In genomic region chr19:19488041-19488874, GRCh38 we compare ENCODE assay signal across 6 cellular contexts. TPM values are rescaled to one million over a fixed set of nuclear protein-coding genes. Genes with fewer than 3 reads are reported as not detected.
DNase-seq lines count a peak whose midpoint lies in the region; ATAC-seq and TF ChIP-seq lines count a peak whose summit lies in the region.

No MANE protein-coding gene starts in this region.

- TF ChIP-seq CTCF in DND-41 (IDR thresholded peaks at IDR 0.05; ENCODE audit: borderline replicate concordance, extremely low read depth, low read length, poor library complexity, severe bottlenecking) (no peak), mesothelial cell of epicardium (IDR thresholded peaks at IDR 0.05; ENCODE audit: unreplicated experiment) (no peak)

- no peak for ATAC-seq in DND-41 (ENCODE audit: insufficient read depth, low read depth)

- peaks cover 27% of the 10 kb centered on the region for H3K4me1 ChIP-seq in DND-41 (ENCODE audit: insufficient read depth, low read length)

- no peak overlapping the region for H2AFZ ChIP-seq in DND-41 (ENCODE audit: low read depth, low read length)

- no peaks in the 10 kb centered on the region for H3K27me3 Mint-ChIP-seq in activated naive CD8-positive, alpha-beta T cell treated with anti-CD3 and anti-CD28 coated beads for 36 hours
- H3K27me3 Mint-ChIP-seq in mesothelial cell of epicardium (ENCODE audit: low read depth), result no peaks in the 10 kb centered on the region

- H3K4me3 ChIP-seq in DND-41 (ENCODE audit: low read depth in 1 of 2, low read length in 2 of 2), result no peak overlapping the region

- peak overlapping the region; percentile 95 for H3K27ac Mint-ChIP-seq in activated naive CD8-positive, alpha-beta T cell treated with anti-CD3 and anti-CD28 coated beads for 36 hours
- H3K27ac Mint-ChIP-seq in mesothelial cell of epicardium, result peak overlapping the region; percentile 97

- H3K4me1 Mint-ChIP-seq in activated naive CD8-positive, alpha-beta T cell treated with anti-CD3 and anti-CD28 coated beads for 36 hours, result peaks cover 55% of the 10 kb centered on the region
- H3K4me1 Mint-ChIP-seq in mesothelial cell of epicardium, result peaks cover 60% of the 10 kb centered on the region

- peaks cover 69% of the 10 kb centered on the region for H3K36me3 ChIP-seq in DND-41 (ENCODE audit: insufficient read depth, low read length)

- H3K9ac ChIP-seq in DND-41 (ENCODE audit: low read depth, low read length), result no peak overlapping the region

- DNase-seq in DND-41 (no peak), mesothelial cell of epicardium (ENCODE audit: low spot score in 2 of 2, unreplicated experiment in 2 of 2) (no peak), NCI-H2107 treated with DMSO at 0.1 percent for 48 hours (lab: John Stamatoyannopoulos, UW; ENCODE audit: unreplicated experiment) (no peak), iPS-NIHi7 (ENCODE audit: extremely low spot score) (no peak), DMS 273 treated with DMSO at 0.1 percent for 48 hours (lab: John Stamatoyannopoulos, UW) (no peak)
- DNase-seq in activated naive CD8-positive, alpha-beta T cell treated with anti-CD3 and anti-CD28 coated beads for 36 hours, result no peak

- H3K79me2 ChIP-seq in DND-41 (ENCODE audit: insufficient read depth, low read length), result peaks cover 90% of the 10 kb centered on the region

- peaks cover 11% of the 10 kb centered on the region for H3K36me3 Mint-ChIP-seq in activated naive CD8-positive, alpha-beta T cell treated with anti-CD3 and anti-CD28 coated beads for 36 hours
- peaks cover 1% of the 10 kb centered on the region for H3K36me3 Mint-ChIP-seq in mesothelial cell of epicardium

- peak overlapping the region; percentile 58 for H3K4me3 Mint-ChIP-seq in activated naive CD8-positive, alpha-beta T cell treated with anti-CD3 and anti-CD28 coated beads for 36 hours
- H3K4me3 Mint-ChIP-seq in mesothelial cell of epicardium, result peak overlapping the region; percentile 36

- peak overlapping the region; percentile 42 for H3K27ac ChIP-seq in DND-41 (ENCODE audit: low read length)

- peaks cover 81% of the 10 kb centered on the region for H4K20me1 ChIP-seq in DND-41 (ENCODE audit: insufficient read depth, low read length)

- H3K4me2 ChIP-seq in DND-41 (ENCODE audit: insufficient read depth, low read length), result no peak overlapping the region

- H3K9me3 ChIP-seq in DND-41 (ENCODE audit: insufficient read depth, low read length, severe bottlenecking), result no peaks in the 10 kb centered on the region

- no peaks in the 10 kb centered on the region for H3K27me3 ChIP-seq in DND-41 (ENCODE audit: insufficient read depth, low read length, poor library complexity)

- H3K9me3 Mint-ChIP-seq in activated naive CD8-positive, alpha-beta T cell treated with anti-CD3 and anti-CD28 coated beads for 36 hours, result no peaks in the 10 kb centered on the region
- H3K9me3 Mint-ChIP-seq in mesothelial cell of epicardium, result no peaks in the 10 kb centered on the region

RNA-seq across cellular contexts. Expression of gene TSSK6, which starts 27.1 kb away (rescaled TPM):
- 1 to 10 TPM; 3.0 to 3.1 TPM for total RNA-seq in activated naive CD8-positive, alpha-beta T cell treated with anti-CD3 and anti-CD28 coated beads for 36 hours
- 1.9 to 2.3 TPM (median 2.1 TPM) in 3 replicates for total RNA-seq in mesothelial cell of epicardium

RNA-seq across cellular contexts. Expression of gene NDUFA13, which starts 27.8 kb away (rescaled TPM):
- total RNA-seq in activated naive CD8-positive, alpha-beta T cell treated with anti-CD3 and anti-CD28 coated beads for 36 hours, result 100 to 1,000 TPM; 306 to 312 TPM
- 338 to 343 TPM (median 342 TPM) in 3 replicates for total RNA-seq in mesothelial cell of epicardium

RNA-seq across cellular contexts. Expression of gene YJEFN3, which starts 40.5 kb away (rescaled TPM):
- 1 to 10 TPM; 5.7 to 7.8 TPM for total RNA-seq in activated naive CD8-positive, alpha-beta T cell treated with anti-CD3 and anti-CD28 coated beads for 36 hours
- total RNA-seq in mesothelial cell of epicardium, result 19.0 to 22.6 TPM (median 20.7 TPM) in 3 replicates

RNA-seq across cellular contexts. Expression of gene CILP2, which starts 49.8 kb away (rescaled TPM):
- total RNA-seq in activated naive CD8-positive, alpha-beta T cell treated with anti-CD3 and anti-CD28 coated beads for 36 hours, result under 1 TPM; 0.18 to 0.23 TPM
- 22.7 to 23.2 TPM (median 23.2 TPM) in 3 replicates for total RNA-seq in mesothelial cell of epicardium
